ENCODE assay signal across 33 cellular contexts in genomic region chr10:109027534-109028185, GRCh38.
"Had no signal": no experiment of that assay in that cellular context is flagged by ENCODE, and none has a peak within 500 bp of the region (broad histone marks: within the 10 kb centered on the region; RNA-seq: fewer than 3 reads in every experiment).

No MANE protein-coding gene starts in this region.

- H3K4me3 Mint-ChIP-seq: activated naive CD4-positive, alpha-beta T cell treated with anti-CD3 and anti-CD28 coated beads, Interleukin-2, amount 10 ng/mL, durations not matched to agents 7 days and 5 days; activated naive CD8-positive, alpha-beta T cell treated with anti-CD3 and anti-CD28 coated beads, Interleukin-2, amount 10 ng/mL, durations not matched to agents 7 days and 5 days; activated T-helper 1 cell treated with anti-CD3 and anti-CD28 coated beads, Interleukin-12 subunit alpha, Interleukin-12 subunit beta, Interleukin-2, Interleukin-4 antibody, amounts not matched to agents 30 ng/mL and 10 ng/mL and 1 ng/mL, durations not matched to agents 14 hours and 24 hours and 36 hours; dendritic cell treated with granulocyte-macrophage colony-stimulating factor and Interleukin-4, amounts not matched to agents 40 ng/mL and 50 ng/mL, for 4 days; endodermal cell; naive B cell; nephron progenitor cell; stimulated activated effector memory CD8-positive, alpha-beta T cell treated with anti-CD3 and anti-CD28 coated beads, Interleukin-12 subunit alpha, Interleukin-12 subunit beta, amount 100 ng/mL, for 72 hours; stimulated activated naive CD8-positive, alpha-beta T cell treated with anti-CD3 and anti-CD28 coated beads, Interleukin-15, Interleukin-2, amounts not matched to agents 100 ng/mL and 50 ng/mL, for 24 hours had no signal

- H3K27me3 Mint-ChIP-seq: activated naive CD4-positive, alpha-beta T cell treated with anti-CD3 and anti-CD28 coated beads, Interleukin-2, amount 10 ng/mL, durations not matched to agents 7 days and 5 days; activated naive CD8-positive, alpha-beta T cell treated with anti-CD3 and anti-CD28 coated beads, Interleukin-2, amount 10 ng/mL, durations not matched to agents 7 days and 5 days; dendritic cell treated with granulocyte-macrophage colony-stimulating factor and Interleukin-4, amounts not matched to agents 40 ng/mL and 50 ng/mL, for 4 days; stimulated activated naive CD8-positive, alpha-beta T cell treated with anti-CD3 and anti-CD28 coated beads, Interleukin-15, Interleukin-2, amounts not matched to agents 100 ng/mL and 50 ng/mL, for 24 hours had no signal

- H3K4me1 Mint-ChIP-seq: activated naive CD4-positive, alpha-beta T cell treated with anti-CD3 and anti-CD28 coated beads, Interleukin-2, amount 10 ng/mL, durations not matched to agents 7 days and 5 days; activated naive CD8-positive, alpha-beta T cell treated with anti-CD3 and anti-CD28 coated beads, Interleukin-2, amount 10 ng/mL, durations not matched to agents 7 days and 5 days; endodermal cell; naive B cell; nephron progenitor cell; stimulated activated effector memory CD8-positive, alpha-beta T cell treated with anti-CD3 and anti-CD28 coated beads, Interleukin-12 subunit alpha, Interleukin-12 subunit beta, amount 100 ng/mL, for 72 hours had no signal

- H3K9me3 Mint-ChIP-seq: activated naive CD8-positive, alpha-beta T cell treated with anti-CD3 and anti-CD28 coated beads, Interleukin-2, amount 10 ng/mL, durations not matched to agents 7 days and 5 days; activated T-helper 1 cell treated with anti-CD3 and anti-CD28 coated beads, Interleukin-12 subunit alpha, Interleukin-12 subunit beta, Interleukin-2, Interleukin-4 antibody, amounts not matched to agents 30 ng/mL and 10 ng/mL and 1 ng/mL, durations not matched to agents 14 hours and 24 hours and 36 hours; dendritic cell treated with granulocyte-macrophage colony-stimulating factor and Interleukin-4, amounts not matched to agents 40 ng/mL and 50 ng/mL, for 4 days; endodermal cell; nephron progenitor cell had no signal

- H3K27ac ChIP-seq: breast epithelium, esophagus muscularis mucosa, gastrocnemius medialis, hepatocyte, left ventricle myocardium inferior, ovary, prostate gland, thoracic aorta, VCaP had no signal

- DNase-seq: activated CD4-positive, alpha-beta T cell treated with anti-CD3 and anti-CD28 coated beads for 48 hours; activated CD4-positive, alpha-beta T cell treated with anti-CD3 and anti-CD28 coated beads, Interleukin-2, amount 50 U/mL, for 48 hours; activated CD8-positive, alpha-beta memory T cell treated with anti-CD3 and anti-CD28 coated beads for 24 hours; activated gamma-delta T cell; activated naive CD4-positive, alpha-beta T cell treated with anti-CD3 and anti-CD28 coated beads, Interleukin-2, amount 10 ng/mL, durations not matched to agents 7 days and 5 days; activated naive CD8-positive, alpha-beta T cell treated with anti-CD3 and anti-CD28 coated beads, Interleukin-2, amount 10 ng/mL, durations not matched to agents 7 days and 5 days; activated T-cell treated with anti-CD3 and anti-CD28 coated beads, Interleukin-2, amount 50 U/mL, for 1 hour; amniotic stem cell; central memory CD4-positive, alpha-beta T cell; endodermal cell; gastrocnemius medialis; islet precursor cell; left ventricle myocardium inferior; naive B cell; nephron progenitor cell; ovary; retina; small intestine; stimulated activated CD4-positive, alpha-beta T cell treated with anti-CD3 and anti-CD28 coated beads, Interleukin-4, amount 100 ng/mL, for 24 hours; trophoblast cell had no signal

- H3K36me3 ChIP-seq: breast epithelium, esophagus muscularis mucosa, gastrocnemius medialis, left ventricle myocardium inferior, ovary, prostate gland, thoracic aorta had no signal

- FAIRE-seq: small intestine, TTC549, urothelium cell line had no signal

- H3K4me3 ChIP-seq: breast epithelium, esophagus muscularis mucosa, gastrocnemius medialis, hepatocyte, left ventricle myocardium inferior, ovary, prostate gland, thoracic aorta had no signal

- H3K4me2 ChIP-seq: hepatocyte had no signal

- H3K9me3 ChIP-seq: breast epithelium, esophagus muscularis mucosa, gastrocnemius medialis, left ventricle myocardium inferior, ovary, prostate gland, thoracic aorta had no signal

- H3K36me3 Mint-ChIP-seq: activated naive CD4-positive, alpha-beta T cell treated with anti-CD3 and anti-CD28 coated beads, Interleukin-2, amount 10 ng/mL, durations not matched to agents 7 days and 5 days; activated naive CD8-positive, alpha-beta T cell treated with anti-CD3 and anti-CD28 coated beads, Interleukin-2, amount 10 ng/mL, durations not matched to agents 7 days and 5 days; naive B cell; stimulated activated effector memory CD8-positive, alpha-beta T cell treated with anti-CD3 and anti-CD28 coated beads, Interleukin-12 subunit alpha, Interleukin-12 subunit beta, amount 100 ng/mL, for 72 hours had no signal

- H3K27me3 ChIP-seq: breast epithelium, esophagus muscularis mucosa, gastrocnemius medialis, hepatocyte, ovary had no signal

- H2AFZ ChIP-seq: hepatocyte had no signal

- ATAC-seq: gastrocnemius medialis; sciatic nerve; stimulated activated effector memory CD8-positive, alpha-beta T cell treated with anti-CD3 and anti-CD28 coated beads, Interleukin-12 subunit alpha, Interleukin-12 subunit beta, amount 100 ng/mL, for 72 hours had no signal

- H3K27ac Mint-ChIP-seq: activated naive CD4-positive, alpha-beta T cell treated with anti-CD3 and anti-CD28 coated beads, Interleukin-2, amount 10 ng/mL, durations not matched to agents 7 days and 5 days; activated naive CD8-positive, alpha-beta T cell treated with anti-CD3 and anti-CD28 coated beads, Interleukin-2, amount 10 ng/mL, durations not matched to agents 7 days and 5 days; activated T-helper 1 cell treated with anti-CD3 and anti-CD28 coated beads, Interleukin-12 subunit alpha, Interleukin-12 subunit beta, Interleukin-2, Interleukin-4 antibody, amounts not matched to agents 30 ng/mL and 10 ng/mL and 1 ng/mL, durations not matched to agents 14 hours and 24 hours and 36 hours; dendritic cell treated with granulocyte-macrophage colony-stimulating factor and Interleukin-4, amounts not matched to agents 40 ng/mL and 50 ng/mL, for 4 days; endodermal cell; naive B cell; nephron progenitor cell; stimulated activated effector memory CD8-positive, alpha-beta T cell treated with anti-CD3 and anti-CD28 coated beads, Interleukin-12 subunit alpha, Interleukin-12 subunit beta, amount 100 ng/mL, for 72 hours; stimulated activated naive CD8-positive, alpha-beta T cell treated with anti-CD3 and anti-CD28 coated beads, Interleukin-15, Interleukin-2, amounts not matched to agents 100 ng/mL and 50 ng/mL, for 24 hours had no signal

- H3K4me1 ChIP-seq: breast epithelium, gastrocnemius medialis, left ventricle myocardium inferior, prostate gland had no signal

- H3K79me2 ChIP-seq: hepatocyte had no signal
